12 cellular contexts compared by ENCODE assay signal in genomic region chr11:10317281-10317755, GRCh38. TPM values are rescaled to one million over a fixed set of nuclear protein-coding genes. Genes with fewer than 3 reads are reported as not detected.
A peak's percentile ranks its signal among the peaks of the same experiment; 100 is the strongest.
DNase-seq lines count a peak whose midpoint lies in the region; ATAC-seq and TF ChIP-seq lines count a peak whose summit lies in the region.
"Had no signal": no experiment of that assay in that cellular context is flagged by ENCODE, and none has a peak within 500 bp of the region (broad histone marks: within the 10 kb centered on the region; RNA-seq: fewer than 3 reads in every experiment).

No MANE protein-coding gene starts in this region.

- no peaks in the 10 kb centered on the region for H3K36me3 Mint-ChIP-seq in endodermal cell (ENCODE audit: low read depth)

- no peaks in the 10 kb centered on the region for H3K36me3 ChIP-seq in endodermal cell (ENCODE audit: control insufficient read depth, insufficient read depth, low read length)
- H3K36me3 ChIP-seq: left lung had no signal

- no peak overlapping the region for H3K27ac ChIP-seq in endodermal cell (ENCODE audit: low read depth, low read length)
- H3K27ac ChIP-seq: left lung had no signal

- no peak overlapping the region for H3K27ac Mint-ChIP-seq in endodermal cell

- TF ChIP-seq CTCF in endodermal cell (conservative IDR thresholded peaks at IDR 0.05): no peak
- TF ChIP-seq CTCF in omental fat pad (IDR thresholded peaks at IDR 0.05): no peak

- peaks cover 1% of the 10 kb centered on the region for H3K9me3 Mint-ChIP-seq in endodermal cell

- H3K9ac ChIP-seq in endodermal cell (ENCODE audit: extremely low read depth, low read length, poor library complexity, severe bottlenecking): no peak overlapping the region

- no peak overlapping the region for H3K4me3 Mint-ChIP-seq in endodermal cell

- H3K27me3 ChIP-seq in endodermal cell (ENCODE audit: control insufficient read depth, insufficient read depth, low read length, poor library complexity, severe bottlenecking): peaks cover 16% of the 10 kb centered on the region
- H3K27me3 ChIP-seq: left lung had no signal

- 67% methylated on average over 1 to 4 of the region's 4 CpGs for WGBS in endodermal cell (ENCODE audit: insufficient coverage in 1 of 2, insufficient read length in 1 of 2), 2 experiments

- ATAC-seq in left ventricle myocardium superior (peak; percentile 11), Right ventricle myocardium superior (ENCODE audit: poor library complexity) (no peak), HG03439 (IDR thresholded peaks at IDR 0.05; ENCODE audit: unreplicated experiment) (peak; percentile 13), omental fat pad (ENCODE audit: low FRiP score) (no peak)
- no peak for ATAC-seq in stimulated activated naive CD8-positive, alpha-beta T cell treated with anti-CD3 and anti-CD28 coated beads, Interleukin-15, Interleukin-2, amounts not matched to agents 100 U/mL and 50 U/mL, for 24 hours
- ATAC-seq: left lung had no signal

- no peak for DNase-seq in left ventricle myocardium superior
- DNase-seq in Right ventricle myocardium superior: no peak
- peak; percentile 56 for DNase-seq in endodermal cell
- no peak for DNase-seq in stimulated activated naive CD8-positive, alpha-beta T cell treated with anti-CD3 and anti-CD28 coated beads, Interleukin-15, Interleukin-2, amounts not matched to agents 100 U/mL and 50 U/mL, for 24 hours
- no peak for DNase-seq in omental fat pad (ENCODE audit: low spot score)
- no peak for DNase-seq in NCI-H1105 (lab: John Stamatoyannopoulos, UW)
- DNase-seq in effector CD4-positive, alpha-beta T cell: no peak
- DNase-seq: activated T-cell treated with anti-CD3 and anti-CD28 coated beads, Interleukin-2, amount 50 U/mL, for 48 hours; effector memory CD4-positive, alpha-beta T cell; KG1; left lung had no signal

- intact Hi-C loops in left ventricle myocardium superior (cut with micrococcal nuclease): no loop called here
- intact Hi-C loops in Right ventricle myocardium superior (cut with DNase I): no loop called here

- peaks cover 67% of the 10 kb centered on the region for H3K27me3 Mint-ChIP-seq in endodermal cell (ENCODE audit: insufficient read depth)

- H3K4me1 Mint-ChIP-seq in endodermal cell: peaks cover 20% of the 10 kb centered on the region

- H3K4me3 ChIP-seq in endodermal cell (ENCODE audit: low read length): no peak overlapping the region
- H3K4me3 ChIP-seq: left lung had no signal

- H3K9me3 ChIP-seq in endodermal cell (ENCODE audit: control insufficient read depth, low read length): peaks cover 5% of the 10 kb centered on the region
- H3K9me3 ChIP-seq: left lung had no signal

- H3K4me1 ChIP-seq in endodermal cell (ENCODE audit: control insufficient read depth, insufficient read depth, low read length): peaks cover 14% of the 10 kb centered on the region

RNA-seq across cellular contexts. Expression of gene ADM, which starts 12.4 kb away (rescaled TPM):
- total RNA-seq in left ventricle myocardium superior (23.4 TPM), Right ventricle myocardium superior (10.3 TPM), endodermal cell (10 to 100 TPM; 20.6 to 35.5 TPM), omental fat pad (1,000 to 10,000 TPM in 1 of 4 donors, 100 to 1,000 TPM in 3; 233 to 1,099 (median 623) TPM)
- polyA plus RNA-seq in endodermal cell (2013, experiment 1 of 2): 38.5 TPM
- 38.1 TPM for polyA plus RNA-seq in endodermal cell (2013, experiment 2 of 2)

RNA-seq across cellular contexts. Expression of gene SBF2, which starts 23.3 kb away (rescaled TPM):
- total RNA-seq in left ventricle myocardium superior (17.9 TPM), Right ventricle myocardium superior (18.3 TPM), endodermal cell (10 to 100 TPM; 27.1 to 32.5 TPM), omental fat pad (100 to 1,000 TPM in 1 of 4 donors, 10 to 100 TPM in 3; 53.8 to 125 (median 76.4) TPM)
- polyA plus RNA-seq in endodermal cell (2013, experiment 1 of 2): 24.3 TPM
- 23.7 TPM for polyA plus RNA-seq in endodermal cell (2013, experiment 2 of 2)

Comparison
In these comparisons a context has a peak if more than half of its experiments do, and no peak if none do; other contexts are left out.
1. ATAC-seq: peak in left ventricle myocardium superior (single experiment) and HG03439 (single experiment); none in Right ventricle myocardium superior (single experiment), stimulated activated naive CD8-positive, alpha-beta T cell treated with anti-CD3 and anti-CD28 coated beads, Interleukin-15, Interleukin-2, amounts not matched to agents 100 U/mL and 50 U/mL, for 24 hours (single experiment) and omental fat pad (single experiment).